Comparison of ENCODE assay signal across 12 cellular contexts in the genomic region with DNA sequence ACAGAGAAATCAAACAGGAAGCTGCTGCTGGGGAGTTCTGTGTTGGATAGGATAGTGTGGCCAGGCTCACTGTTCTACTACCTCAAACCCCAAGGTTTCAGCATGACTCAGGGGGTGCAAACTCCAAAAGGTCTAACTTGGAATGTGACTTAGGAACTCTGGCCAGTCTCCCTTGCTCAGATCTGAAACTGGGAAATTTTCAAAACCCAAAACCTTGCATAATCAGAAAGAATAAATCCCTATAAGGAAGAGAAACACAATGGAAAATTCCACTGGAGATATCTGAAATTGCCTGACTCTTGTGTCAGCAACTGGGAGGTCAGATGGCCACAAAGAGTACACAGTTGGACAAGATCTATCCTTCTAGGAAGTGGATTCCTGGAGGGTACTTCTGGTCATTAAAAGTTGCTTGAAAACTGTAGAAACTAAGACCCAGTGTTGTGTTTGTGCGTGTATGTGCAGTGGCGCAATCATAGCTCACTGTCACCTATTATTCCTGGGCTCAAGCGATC. TPM values are rescaled to one million over a fixed set of nuclear protein-coding genes. Genes with fewer than 3 reads are reported as not detected.
A peak's percentile ranks its signal among the peaks of the same experiment; 100 is the strongest.
DNase-seq lines count a peak whose midpoint lies in the region; ATAC-seq and TF ChIP-seq lines count a peak whose summit lies in the region.
"Had no signal": no experiment of that assay in that cellular context is flagged by ENCODE, and none has a peak within 500 bp of the region (broad histone marks: within the 10 kb centered on the region; RNA-seq: fewer than 3 reads in every experiment).

No MANE protein-coding gene starts in this region.

- TF ChIP-seq CTCF in HL-60 (IDR thresholded peaks at IDR 0.05; ENCODE audit: insufficient read depth, low read length) (no peak), type B pancreatic cell (conservative IDR thresholded peaks at IDR 0.05) (no peak)

- peaks cover 12% of the 10 kb centered on the region for H3K4me1 Mint-ChIP-seq in type B pancreatic cell (ENCODE audit: unreplicated experiment)

- H3K27ac ChIP-seq in HL-60 (replicated peaks) (peak overlapping the region; percentile 25; the same call in 1 of the 2 replicates), substantia nigra (ENCODE audit: low read depth, low read length, poor library complexity, severe bottlenecking) (no peak overlapping the region)

- H3K27ac Mint-ChIP-seq in type B pancreatic cell, result no peak overlapping the region
- H3K27ac Mint-ChIP-seq: CD4-positive, CD25-positive, alpha-beta regulatory T cell had no signal

- no peaks in the 10 kb centered on the region for H3K27me3 ChIP-seq in HL-60 (ENCODE audit: insufficient read depth, poor library complexity, severe bottlenecking)

- no peak overlapping the region for H3K4me3 Mint-ChIP-seq in type B pancreatic cell
- H3K4me3 Mint-ChIP-seq: CD4-positive, CD25-positive, alpha-beta regulatory T cell had no signal

- no peaks in the 10 kb centered on the region for H3K9me3 Mint-ChIP-seq in type B pancreatic cell
- H3K9me3 Mint-ChIP-seq: CD4-positive, CD25-positive, alpha-beta regulatory T cell had no signal

- DNase-seq in A172 (ENCODE audit: low spot score) (peak; percentile 52), HL-60 (ENCODE audit: low read depth in 1 of 2, low spot score in 1 of 2) (peak in 1 of 2 experiments; percentile 15), dedifferentiated amniotic fluid mesenchymal stem cell (ENCODE audit: extremely low spot score) (peak; percentile 59), mucosa of gallbladder (ENCODE audit: low spot score) (peak; percentile 25), AML-193 (lab: John Stamatoyannopoulos, UW) (no peak), type B pancreatic cell (ENCODE audit: extremely low spot score, unreplicated experiment) (no peak), substantia nigra (lab: John Stamatoyannopoulos, UW) (no peak)
- DNase-seq: CD4-positive, CD25-positive, alpha-beta regulatory T cell; effector CD4-positive, alpha-beta T cell; NCI-H510A treated with DMSO at 0.1 percent for 48 hours; T-helper 2 cell had no signal

- H3K27me3 Mint-ChIP-seq in type B pancreatic cell, result peaks cover 3% of the 10 kb centered on the region

- H3K4me3 ChIP-seq in HL-60 (replicated peaks; ENCODE audit: insufficient read depth, low read length), result no peak overlapping the region

- ATAC-seq in GM21381 (IDR thresholded peaks at IDR 0.05; ENCODE audit: unreplicated experiment), result no peak

- no peaks in the 10 kb centered on the region for H3K36me3 Mint-ChIP-seq in type B pancreatic cell
- H3K36me3 Mint-ChIP-seq: CD4-positive, CD25-positive, alpha-beta regulatory T cell had no signal

RNA-seq across cellular contexts. Expression of gene PPEF2, which starts 58.0 kb away (rescaled TPM):
- not detected in 2 replicates for total RNA-seq in A172 (2014; rRNA removed; shearing (Covaris generic))
- not detected for total RNA-seq in mucosa of gallbladder
- not detected in 2 replicates for total RNA-seq in type B pancreatic cell (ENCODE audit: low replicate concordance)
- total RNA-seq: CD4-positive, CD25-positive, alpha-beta regulatory T cell had no signal

Comparison
In these comparisons a context has a peak if more than half of its experiments do, and no peak if none do; other contexts are left out.
1. DNase-seq: peak in A172 (single experiment), dedifferentiated amniotic fluid mesenchymal stem cell (single experiment) and mucosa of gallbladder (single experiment); none in AML-193 (0 of 2), type B pancreatic cell (single experiment) and substantia nigra (0 of 49).